In genomic region chr21:39187141-39187540, GRCh38 we compare ENCODE assay signal across 13 cellular contexts.
"Had no signal": no experiment of that assay in that cellular context is flagged by ENCODE, and none has a peak within 500 bp of the region (broad histone marks: within the 10 kb centered on the region; RNA-seq: fewer than 3 reads in every experiment).

No MANE protein-coding gene starts in this region.

- FAIRE-seq: colon, endothelial cell of umbilical vein, frontal cortex had no signal

- H3K27me3 Mint-ChIP-seq: type B pancreatic cell had no signal

- H3K4me3 Mint-ChIP-seq: type B pancreatic cell had no signal

- H3K27ac ChIP-seq: parathyroid adenoma had no signal

- H3K4me3 ChIP-seq: ascending aorta, heart left ventricle, skin epidermis had no signal

- H3K36me3 ChIP-seq: ascending aorta had no signal

- H3K9me3 Mint-ChIP-seq: type B pancreatic cell had no signal

- H3K27me3 ChIP-seq: ascending aorta, heart left ventricle had no signal

- H3K36me3 Mint-ChIP-seq: type B pancreatic cell had no signal

- ATAC-seq: heart left ventricle had no signal

- H3K9me3 ChIP-seq: ascending aorta, heart left ventricle had no signal

- DNase-seq: activated CD4-positive, alpha-beta T cell treated with anti-CD3 and anti-CD28 coated beads, Interleukin-2, amount 50 U/mL, for 1 hour; activated effector memory CD4-positive, alpha-beta T cell treated with Interleukin-2 at 50 U/mL for 16 hours; activated T-cell treated with anti-CD3 and anti-CD28 coated beads for 4 hours; heart left ventricle; substantia nigra; T-helper 2 cell had no signal
